22 cellular contexts compared by ENCODE assay signal in the genomic region with DNA sequence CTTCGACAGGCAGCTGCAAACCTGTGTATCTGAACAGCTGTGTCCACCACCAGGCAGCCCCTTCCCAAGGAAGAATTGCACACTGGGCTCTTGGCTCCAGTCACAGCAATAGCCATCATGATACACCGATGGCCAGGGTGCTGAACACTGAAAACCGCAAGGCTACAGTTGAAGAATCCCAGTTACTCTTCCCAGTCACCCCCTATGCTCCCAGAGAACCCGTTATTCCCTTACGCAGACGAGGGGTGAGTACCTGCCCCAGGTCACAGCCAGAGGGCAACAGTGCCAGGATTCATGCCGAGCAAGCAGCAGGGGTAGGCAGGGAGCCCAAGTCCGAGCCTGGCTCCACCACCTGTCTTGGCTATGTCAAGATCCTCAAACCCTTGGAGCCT.
A peak's percentile ranks its signal among the peaks of the same experiment; 100 is the strongest.
DNase-seq lines count a peak whose midpoint lies in the region; ATAC-seq and TF ChIP-seq lines count a peak whose summit lies in the region.
"Had no signal": no experiment of that assay in that cellular context is flagged by ENCODE, and none has a peak within 500 bp of the region (broad histone marks: within the 10 kb centered on the region; RNA-seq: fewer than 3 reads in every experiment).

No MANE protein-coding gene starts in this region.

- TF ChIP-seq CTCF in WERI-Rb-1 (IDR thresholded peaks at IDR 0.05; ENCODE audit: low read depth, low read length) = no peak

- DNase-seq in activated naive CD4-positive, alpha-beta T cell treated with anti-CD3 and anti-CD28 coated beads, Interleukin-2, amount 10 ng/mL, durations not matched to agents 7 days and 5 days = peak; percentile 17
- DNase-seq in activated naive CD4-positive, alpha-beta T cell (lab: John Stamatoyannopoulos, UW) = no peak
- DNase-seq in WERI-Rb-1 (peak; percentile 1), islet precursor cell (peak; percentile 23), DMS53 treated with DMSO at 0.1 percent for 48 hours (lab: John Stamatoyannopoulos, UW; ENCODE audit: unreplicated experiment) (no peak), NCI-H1048 (lab: John Stamatoyannopoulos, UW) (no peak)
- peak; percentile 1 for DNase-seq in stimulated activated naive CD8-positive, alpha-beta T cell treated with anti-CD3 and anti-CD28 coated beads, Interleukin-15, Interleukin-2, amounts not matched to agents 100 U/mL and 50 U/mL, for 24 hours
- DNase-seq in stimulated activated CD4-positive, alpha-beta T cell treated with anti-CD3 and anti-CD28 coated beads, Interleukin-12 subunit alpha, Interleukin-12 subunit beta, amount 100 ng/mL, for 4 hours = no peak
- DNase-seq: activated CD4-positive, alpha-beta T cell treated with anti-CD3 and anti-CD28 coated beads, Interleukin-2, amount 10 ng/mL, durations not matched to agents 7 days and 5 days; DMS 273 treated with DMSO at 0.1 percent for 48 hours; kidney glomerular epithelial cell; mesendoderm; naive B cell; NCI-H1092 treated with DMSO at 0.1 percent for 48 hours; NCI-H2029; NCI-H2227 treated with DMSO at 0.1 percent for 48 hours; SHP77 treated with DMSO at 0.1 percent for 48 hours had no signal

- H3K27me3 ChIP-seq in WERI-Rb-1 (ENCODE audit: insufficient read depth, low read depth, severe bottlenecking) = no peaks in the 10 kb centered on the region
- H3K27me3 ChIP-seq: ovary, right lobe of liver had no signal

- no peak for ATAC-seq in stimulated activated naive CD8-positive, alpha-beta T cell treated with anti-CD3 and anti-CD28 coated beads, Interleukin-15, Interleukin-2, amounts not matched to agents 100 U/mL and 50 U/mL, for 24 hours
- ATAC-seq: right lobe of liver had no signal

- H3K27me3 Mint-ChIP-seq in activated naive CD4-positive, alpha-beta T cell treated with anti-CD3 and anti-CD28 coated beads, Interleukin-2, amount 10 ng/mL, durations not matched to agents 7 days and 5 days = peaks cover 18% of the 10 kb centered on the region
- H3K27me3 Mint-ChIP-seq: activated CD4-positive, alpha-beta T cell treated with anti-CD3 and anti-CD28 coated beads, Interleukin-2, amount 10 ng/mL, durations not matched to agents 7 days and 5 days; activated naive CD8-positive, alpha-beta T cell; CD4-positive, alpha-beta T cell had no signal

- no peaks in the 10 kb centered on the region for H3K36me3 ChIP-seq in WERI-Rb-1
- H3K36me3 ChIP-seq: ovary, right lobe of liver had no signal

- no peak overlapping the region for H3K4me3 ChIP-seq in WERI-Rb-1 (ENCODE audit: low read depth, low read length)
- H3K4me3 ChIP-seq: ovary, right lobe of liver had no signal

- no peak overlapping the region for H3K27ac ChIP-seq in WERI-Rb-1
- H3K27ac ChIP-seq: ovary, right lobe of liver had no signal

- H3K4me1 Mint-ChIP-seq in activated naive CD4-positive, alpha-beta T cell treated with anti-CD3 and anti-CD28 coated beads, Interleukin-2, amount 10 ng/mL, durations not matched to agents 7 days and 5 days = peaks cover 5% of the 10 kb centered on the region
- H3K4me1 Mint-ChIP-seq: naive B cell had no signal

- no peak overlapping the region for H3K27ac Mint-ChIP-seq in activated naive CD4-positive, alpha-beta T cell treated with anti-CD3 and anti-CD28 coated beads, Interleukin-2, amount 10 ng/mL, durations not matched to agents 7 days and 5 days
- H3K27ac Mint-ChIP-seq: activated CD4-positive, alpha-beta T cell treated with anti-CD3 and anti-CD28 coated beads, Interleukin-2, amount 10 ng/mL, durations not matched to agents 7 days and 5 days; activated naive CD8-positive, alpha-beta T cell; brain; CD4-positive, alpha-beta T cell had no signal

- H3K9me3 ChIP-seq in WERI-Rb-1 (ENCODE audit: severe bottlenecking) = no peaks in the 10 kb centered on the region
- H3K9me3 ChIP-seq: ovary, right lobe of liver had no signal

- no peaks in the 10 kb centered on the region for H3K36me3 Mint-ChIP-seq in activated naive CD4-positive, alpha-beta T cell treated with anti-CD3 and anti-CD28 coated beads, Interleukin-2, amount 10 ng/mL, durations not matched to agents 7 days and 5 days
- H3K36me3 Mint-ChIP-seq: activated naive CD8-positive, alpha-beta T cell; brain; naive B cell had no signal

- H3K4me3 Mint-ChIP-seq in activated naive CD4-positive, alpha-beta T cell treated with anti-CD3 and anti-CD28 coated beads, Interleukin-2, amount 10 ng/mL, durations not matched to agents 7 days and 5 days = no peak overlapping the region
- H3K4me3 Mint-ChIP-seq: activated CD4-positive, alpha-beta T cell treated with anti-CD3 and anti-CD28 coated beads, Interleukin-2, amount 10 ng/mL, durations not matched to agents 7 days and 5 days; activated naive CD8-positive, alpha-beta T cell; brain; CD4-positive, alpha-beta T cell; naive B cell had no signal

- CTCF ChIA-PET in activated naive CD4-positive, alpha-beta T cell treated with anti-CD3 and anti-CD28 coated beads, Interleukin-2, amount 10 ng/mL, durations not matched to agents 7 days and 5 days (lab: Charles Lee) = interaction anchor here (0.7 kb wide), 1 partner anchor 1711 kb away, joined by 3 read pairs; no protein-coding TSS in a partner anchor

- H3K9me3 Mint-ChIP-seq in activated naive CD4-positive, alpha-beta T cell treated with anti-CD3 and anti-CD28 coated beads, Interleukin-2, amount 10 ng/mL, durations not matched to agents 7 days and 5 days = no peaks in the 10 kb centered on the region
- H3K9me3 Mint-ChIP-seq: activated CD4-positive, alpha-beta T cell treated with anti-CD3 and anti-CD28 coated beads, Interleukin-2, amount 10 ng/mL, durations not matched to agents 7 days and 5 days; brain; CD4-positive, alpha-beta T cell; naive B cell had no signal

Comparison
In these comparisons a context has a peak if more than half of its experiments do, and no peak if none do; other contexts are left out.
1. DNase-seq: peak in activated naive CD4-positive, alpha-beta T cell treated with anti-CD3 and anti-CD28 coated beads, Interleukin-2, amount 10 ng/mL, durations not matched to agents 7 days and 5 days (single experiment), WERI-Rb-1 (single experiment), islet precursor cell (single experiment) and stimulated activated naive CD8-positive, alpha-beta T cell treated with anti-CD3 and anti-CD28 coated beads, Interleukin-15, Interleukin-2, amounts not matched to agents 100 U/mL and 50 U/mL, for 24 hours (single experiment); none in activated naive CD4-positive, alpha-beta T cell (0 of 4), DMS53 treated with DMSO at 0.1 percent for 48 hours (single experiment), stimulated activated CD4-positive, alpha-beta T cell treated with anti-CD3 and anti-CD28 coated beads, Interleukin-12 subunit alpha, Interleukin-12 subunit beta, amount 100 ng/mL, for 4 hours (single experiment) and NCI-H1048 (single experiment).